9 cellular contexts compared by ENCODE assay signal in genomic region chr22:38396440-38397069, GRCh38. TPM values are rescaled to one million over a fixed set of nuclear protein-coding genes. Genes with fewer than 3 reads are reported as not detected.
A peak's percentile ranks its signal among the peaks of the same experiment; 100 is the strongest.
DNase-seq lines count a peak whose midpoint lies in the region; ATAC-seq and TF ChIP-seq lines count a peak whose summit lies in the region.
"Not testable (repeated sequence)": the region's sequence is repeated elsewhere in the genome, so short reads cannot be mapped to it uniquely, and the experiment has no call there.
"Had no signal": no experiment of that assay in that cellular context is flagged by ENCODE, and none has a peak within 500 bp of the region (broad histone marks: within the 10 kb centered on the region; RNA-seq: fewer than 3 reads in every experiment).

No MANE protein-coding gene starts in this region.

- intact Hi-C loops in CD8-positive, alpha-beta T cell (cut with DNase I, micrococcal nuclease), result loop anchor here (5.0 to 10.0 kb wide), 8 partner anchors 108 to 918 kb away; partner anchors contain the start of genes DDX17 (in 2 of the 2), TMEM184B (in 2 of the 2), ANKRD54 (in 1 of the 2) and CBX6 (in 1 of the 2)
- intact Hi-C loops in activated B cell treated with CpG ODN at 0.5 μM for 24 hours (cut with micrococcal nuclease), result loop anchor here (5.0 kb wide), 4 partner anchors 44 to 311 kb away; partner anchors contain the start of genes CSNK1E, GTPBP1 and TMEM184B
- intact Hi-C loops in stomach (cut with DNase I; ENCODE audit: low total_unique reads), result not testable (repeated sequence)

- in situ Hi-C loops in astrocyte of the cerebellum (cut with HindIII; ENCODE audit: low sequenced_read_pairs), result not testable (repeated sequence)

- peaks cover 70% of the 10 kb centered on the region for H3K79me2 ChIP-seq in neural progenitor cell (ENCODE audit: low read depth)

- not testable (repeated sequence) for H3K27me3 ChIP-seq in CD8-positive, alpha-beta T cell (ENCODE audit: insufficient read depth, low read length); neural progenitor cell; stomach

- 76 to 80% (median 79%) methylated on average over 10 to 12 of the region's 12 CpGs for whole genome bisulfite sequencing in stomach, 5 donors

- not testable (repeated sequence) for H3K36me3 ChIP-seq in CD8-positive, alpha-beta T cell (ENCODE audit: insufficient read depth, low read length); neural progenitor cell; stomach

- H3K4me1 ChIP-seq in CD8-positive, alpha-beta T cell (ENCODE audit: insufficient read depth, low read length), result not testable (repeated sequence)
- H3K4me1 ChIP-seq in neural progenitor cell, result peaks cover 51% of the 10 kb centered on the region
- peaks cover 7 to 56% (median 35%) of the 10 kb centered on the region in 4 donors for H3K4me1 ChIP-seq in stomach

- H3K9ac ChIP-seq in neural progenitor cell, result not testable (repeated sequence)

- ATAC-seq in CD8-positive, alpha-beta T cell; activated B cell treated with CpG ODN at 0.5 μM for 24 hours (ENCODE audit: low read depth): not testable (repeated sequence)

- H2AFZ ChIP-seq in neural progenitor cell (replicated peaks), result not testable (repeated sequence)

- not testable (repeated sequence) for H3K9me3 Mint-ChIP-seq in CD8-positive, alpha-beta T cell; IgD-negative memory B cell; activated B cell treated with CpG ODN at 0.5 μM for 24 hours; immature natural killer cell; neural progenitor cell

- H3K4me3 Mint-ChIP-seq in CD8-positive, alpha-beta T cell, result peak overlapping the region; percentile 75
- H3K4me3 Mint-ChIP-seq in IgD-negative memory B cell, result peak overlapping the region; percentile 91 to 99 (median 96)
- peak overlapping the region; percentile 94 for H3K4me3 Mint-ChIP-seq in activated B cell treated with CpG ODN at 0.5 μM for 24 hours
- H3K4me3 Mint-ChIP-seq in immature natural killer cell, result peak overlapping the region; percentile 81 to 86 (median 84)
- peak overlapping the region; percentile 90 for H3K4me3 Mint-ChIP-seq in neural progenitor cell

- H3K27ac ChIP-seq in CD8-positive, alpha-beta T cell (ENCODE audit: low read depth, low read length), result not testable (repeated sequence)
- H3K27ac ChIP-seq in epithelial cell of prostate, result peak overlapping the region; percentile 59
- H3K27ac ChIP-seq in neural progenitor cell, result peak overlapping the region; percentile 88
- peak overlapping the region in 4 of 5 donors; percentile 89 to 97 (median 93) for H3K27ac ChIP-seq in stomach

- not testable (repeated sequence) for TF ChIP-seq EP300 in stomach (IDR thresholded peaks at IDR 0.05)

- H3F3A ChIP-seq in neural progenitor cell (ENCODE audit: low read depth), result peaks cover 50% of the 10 kb centered on the region

- peak overlapping the region; percentile 78 for H3K4me2 ChIP-seq in neural progenitor cell

- H3K9me3 ChIP-seq in CD8-positive, alpha-beta T cell (ENCODE audit: low read length); neural progenitor cell (ENCODE audit: low read depth); stomach: not testable (repeated sequence)

- peaks cover 50% of the 10 kb centered on the region for H4K20me1 ChIP-seq in neural progenitor cell (ENCODE audit: low read depth)

- CTCF ChIA-PET in CD8-positive, alpha-beta T cell (lab: Charles Lee), result interaction anchor here (0.7 kb wide), 1 partner anchor 23 kb away, joined by 4 read pairs; no protein-coding TSS in a partner anchor
- CTCF ChIA-PET in activated B cell treated with CpG ODN at 0.5 μM for 24 hours (lab: Charles Lee), result not testable (repeated sequence)

- not testable (repeated sequence) for TF ChIP-seq CTCF in CD8-positive, alpha-beta T cell (IDR thresholded peaks at IDR 0.05); activated B cell treated with CpG ODN at 0.5 μM for 24 hours (IDR thresholded peaks at IDR 0.05); astrocyte of the cerebellum (IDR thresholded peaks at IDR 0.05; ENCODE audit: low read depth, low read length, missing control alignments); neural progenitor cell (IDR thresholded peaks at IDR 0.05); stomach (IDR thresholded peaks at IDR 0.05)

- peaks cover 27% of the 10 kb centered on the region for H3K4me1 Mint-ChIP-seq in CD8-positive, alpha-beta T cell (ENCODE audit: low read depth)
- H3K4me1 Mint-ChIP-seq in IgD-negative memory B cell (peaks cover 27 to 43% (median 33%) of the 10 kb centered on the region in 3 donors), activated B cell treated with CpG ODN at 0.5 μM for 24 hours (peaks cover 53% of the 10 kb centered on the region), immature natural killer cell (peaks cover 49 to 56% of the 10 kb centered on the region in 2 donors), neural progenitor cell (peaks cover 60% of the 10 kb centered on the region)

- not testable (repeated sequence) for H3K27me3 Mint-ChIP-seq in CD8-positive, alpha-beta T cell (ENCODE audit: low read depth); IgD-negative memory B cell; activated B cell treated with CpG ODN at 0.5 μM for 24 hours; immature natural killer cell (ENCODE audit: low read depth in 3 of 3); neural progenitor cell (ENCODE audit: insufficient read depth, low read depth)

- not testable (repeated sequence) for H3K4me3 ChIP-seq in CD8-positive, alpha-beta T cell (ENCODE audit: low read depth, low read length)
- H3K4me3 ChIP-seq in astrocyte of the cerebellum (ENCODE audit: low read depth, low read length) (peak overlapping the region; percentile 75), neural progenitor cell (peak overlapping the region; percentile 62), stomach (peak overlapping the region; percentile 75 to 86 (median 82))

- POLR2A ChIA-PET in CD8-positive, alpha-beta T cell (lab: Charles Lee), result not testable (repeated sequence)
- POLR2A ChIA-PET in activated B cell treated with CpG ODN at 0.5 μM for 24 hours (lab: Charles Lee), result interaction anchor here (1.0 to 2.6 kb wide), 3 partner anchors 22 to 174 kb away, joined by 3 to 7 read pairs (median 3); no protein-coding TSS in a partner anchor

- not testable (repeated sequence) for TF ChIP-seq POLR2A in stomach (IDR thresholded peaks at IDR 0.05)

- not testable (repeated sequence) for DNase-seq in CD8-positive, alpha-beta T cell; activated B cell treated with CpG ODN at 0.5 μM for 24 hours; astrocyte of the cerebellum (ENCODE audit: low read depth); epithelial cell of prostate (ENCODE audit: low read depth, low spot score); immature natural killer cell; neural progenitor cell (ENCODE audit: low spot score); stomach

- peak overlapping the region; percentile 37 for H3K27ac Mint-ChIP-seq in CD8-positive, alpha-beta T cell
- peak overlapping the region; percentile 94 to 97 (median 95) for H3K27ac Mint-ChIP-seq in IgD-negative memory B cell
- peak overlapping the region; percentile 95 for H3K27ac Mint-ChIP-seq in activated B cell treated with CpG ODN at 0.5 μM for 24 hours
- peak overlapping the region; percentile 78 to 94 (median 85) for H3K27ac Mint-ChIP-seq in immature natural killer cell
- not testable (repeated sequence) for H3K27ac Mint-ChIP-seq in neural progenitor cell

- H3K36me3 Mint-ChIP-seq in CD8-positive, alpha-beta T cell; IgD-negative memory B cell; activated B cell treated with CpG ODN at 0.5 μM for 24 hours (ENCODE audit: low read depth); immature natural killer cell; neural progenitor cell: not testable (repeated sequence)

RNA-seq across cellular contexts. Expression of gene KCNJ4, which starts 58.4 kb away (rescaled TPM):
- not detected for total RNA-seq in CD8-positive, alpha-beta T cell
- polyA plus RNA-seq in IgD-negative memory B cell (not detected), immature natural killer cell (not detected), stomach (not detected)
- total RNA-seq in activated B cell treated with CpG ODN at 0.5 μM for 24 hours (not detected in 2 replicates), neural progenitor cell (ENCODE audit: low replicate concordance) (0.82 and 4.6 TPM in 2 replicates), stomach (not detected)
- total RNA-seq: LHCN-M2 had no signal
